In genomic region chr1:100265931-100266830, GRCh38 we compare ENCODE assay signal across 8 cellular contexts. TPM values are rescaled to one million over a fixed set of nuclear protein-coding genes. Genes with fewer than 3 reads are reported as not detected.
DNase-seq lines count a peak whose midpoint lies in the region; ATAC-seq and TF ChIP-seq lines count a peak whose summit lies in the region.

RTCA (plus strand) TSS chr1:100266216; CDS start chr1:100266376, 160 bp downstream.

- H3K4me1 ChIP-seq in BLaER1 (peaks cover 30% of the 10 kb centered on the region), left lung (peaks cover 20 to 34% of the 10 kb centered on the region in 2 donors)

- H3K27ac ChIP-seq in BLaER1 (peak within 1 kb of the TSS; percentile 94), left lung (peak within 1 kb of the TSS; percentile 88 to 89)

- H3K27me3 ChIP-seq in BLaER1 (no peaks in the 10 kb centered on the region), left lung (no peaks in the 10 kb centered on the region)

- H3K36me3 ChIP-seq in BLaER1 (peaks cover 43% of the 10 kb centered on the region), left lung (peaks cover 0 to 40% of the 10 kb centered on the region in 2 donors)

- peak within 1 kb of the TSS; percentile 100 for H3K4me3 Mint-ChIP-seq in dendritic cell treated with granulocyte-macrophage colony-stimulating factor and Interleukin-4, amounts not matched to agents 40 ng/mL and 50 ng/mL, for 4 days

- DNase-seq in NCI-H748 (lab: John Stamatoyannopoulos, UW; ENCODE audit: unreplicated experiment), result peak; percentile 95
- peak; percentile 85 to 96 for DNase-seq in activated CD4-positive, alpha-beta T cell treated with anti-CD3 and anti-CD28 coated beads, Interleukin-2, amount 50 U/mL, for 24 hours (ENCODE audit: low read depth in 1 of 2, low spot score in 1 of 2)
- peak; percentile 98 to 100 for DNase-seq in left lung
- peak; percentile 94 to 96 for DNase-seq in stimulated activated CD4-positive, alpha-beta T cell treated with anti-CD3 and anti-CD28 coated beads, Interleukin-2, amount 100 ng/mL, for 48 hours

- H3K27me3 Mint-ChIP-seq in dendritic cell treated with granulocyte-macrophage colony-stimulating factor and Interleukin-4, amounts not matched to agents 40 ng/mL and 50 ng/mL, for 4 days, result no peaks in the 10 kb centered on the region

- H3K36me3 Mint-ChIP-seq in dendritic cell treated with granulocyte-macrophage colony-stimulating factor and Interleukin-4, amounts not matched to agents 40 ng/mL and 50 ng/mL, for 4 days (ENCODE audit: low read depth), result peaks cover 81% of the 10 kb centered on the region

- ATAC-seq in GM19351 (IDR thresholded peaks at IDR 0.05; ENCODE audit: unreplicated experiment) (peak; percentile 93), HG03521 (IDR thresholded peaks at IDR 0.05; ENCODE audit: unreplicated experiment) (peak; percentile 93), left lung (peak; percentile 99)

- peaks cover 40% of the 10 kb centered on the region for H3K9me3 Mint-ChIP-seq in dendritic cell treated with granulocyte-macrophage colony-stimulating factor and Interleukin-4, amounts not matched to agents 40 ng/mL and 50 ng/mL, for 4 days

- intact Hi-C loops in dendritic cell treated with granulocyte-macrophage colony-stimulating factor and Interleukin-4, amounts not matched to agents 40 ng/mL and 50 ng/mL, for 4 days (cut with micrococcal nuclease), result loop anchor here (1.0 to 10.0 kb wide), 4 partner anchors 17 to 629 kb away; partner anchors contain the start of genes CDC14A, DBT, EXTL2 and SASS6
- intact Hi-C loops in left lung (cut with DNase I), result no loop called here

- peak within 1 kb of the TSS; percentile 78 for H3K4me2 ChIP-seq in BLaER1

- no peaks in the 10 kb centered on the region; the same call in 1 of the 2 replicates for H4K20me1 ChIP-seq in BLaER1

- H3K27ac Mint-ChIP-seq in dendritic cell treated with granulocyte-macrophage colony-stimulating factor and Interleukin-4, amounts not matched to agents 40 ng/mL and 50 ng/mL, for 4 days, result peak within 1 kb of the TSS; percentile 99

- TF ChIP-seq CTCF in left lung (IDR thresholded peaks at IDR 0.05), result no peak

- peaks cover 35% of the 10 kb centered on the region for H3K4me1 Mint-ChIP-seq in dendritic cell treated with granulocyte-macrophage colony-stimulating factor and Interleukin-4, amounts not matched to agents 40 ng/mL and 50 ng/mL, for 4 days (ENCODE audit: low read depth)

- H3K9ac ChIP-seq in BLaER1, result peak within 1 kb of the TSS; percentile 98

- peak within 1 kb of the TSS; percentile 95 for H3K4me3 ChIP-seq in BLaER1
- peak within 1 kb of the TSS; percentile 68 to 90 for H3K4me3 ChIP-seq in left lung

- H3K9me3 ChIP-seq in BLaER1, result peaks cover 10% of the 10 kb centered on the region; the same call in 1 of the 2 replicates
- H3K9me3 ChIP-seq in left lung, result no peaks in the 10 kb centered on the region

RNA-seq across cellular contexts. Expression of gene RTCA, which starts in this region (rescaled TPM):
- 10 to 100 TPM; 37.1 to 38.7 TPM for total RNA-seq in left lung

Comparison
In these comparisons a context has a peak if more than half of its experiments do, and no peak if none do; other contexts are left out.
1. Peak in every context shown above with its lines: DNase-seq, ATAC-seq, H3K4me3 ChIP-seq and H3K27ac ChIP-seq.